ENCODE assay signal across 8 cellular contexts in genomic region chr15:92907229-92907628, GRCh38. TPM values are rescaled to one million over a fixed set of nuclear protein-coding genes. Genes with fewer than 3 reads are reported as not detected.
A peak's percentile ranks its signal among the peaks of the same experiment; 100 is the strongest.
DNase-seq lines count a peak whose midpoint lies in the region; ATAC-seq and TF ChIP-seq lines count a peak whose summit lies in the region.

No MANE protein-coding gene starts in this region.

- H3K9me3 ChIP-seq in transverse colon: no peaks in the 10 kb centered on the region

- H3K9me3 Mint-ChIP-seq in activated T-cell treated with anti-CD3 and anti-CD28 coated beads, Interleukin-2, amount 50 U/mL, for 72 hours: no peaks in the 10 kb centered on the region

- no peaks in the 10 kb centered on the region for H3K27me3 Mint-ChIP-seq in activated T-cell treated with anti-CD3 and anti-CD28 coated beads, Interleukin-2, amount 50 U/mL, for 72 hours (ENCODE audit: low read depth)

- TF ChIP-seq EP300 in transverse colon (IDR thresholded peaks at IDR 0.05; ENCODE audit: low read depth): no peak

- peak overlapping the region; percentile 92 to 99 for H3K4me3 Mint-ChIP-seq in activated T-cell treated with anti-CD3 and anti-CD28 coated beads, Interleukin-2, amount 50 U/mL, for 72 hours

- H3K36me3 Mint-ChIP-seq in activated T-cell treated with anti-CD3 and anti-CD28 coated beads, Interleukin-2, amount 50 U/mL, for 72 hours (ENCODE audit: insufficient read depth in 2 of 2): peaks cover 20 to 48% of the 10 kb centered on the region in 2 donors

- peak overlapping the region; percentile 97 for H3K27ac Mint-ChIP-seq in activated T-cell treated with anti-CD3 and anti-CD28 coated beads, Interleukin-2, amount 50 U/mL, for 72 hours

- TF ChIP-seq POLR2A in transverse colon (IDR thresholded peaks at IDR 0.05): no peak

- H3K4me3 ChIP-seq in transverse colon: peak overlapping the region in 1 of 4 donors; percentile 82

- in situ Hi-C loops in transverse colon (cut with MboI; ENCODE audit: low pct_ligation_motif_present in 1 of 4, low pct_unique_long_range_greater_than_20kb in 1 of 4, low sequenced_read_pairs in 3 of 4): no loop called here

- peaks cover 36 to 90% (median 80%) of the 10 kb centered on the region in 4 donors for H3K4me1 ChIP-seq in transverse colon

- TF ChIP-seq CTCF in transverse colon (IDR thresholded peaks at IDR 0.05): no peak

- no peak for DNase-seq in activated T-cell treated with anti-CD3 and anti-CD28 coated beads, Interleukin-2, amount 50 U/mL, for 72 hours
- no peak for DNase-seq in activated T-cell treated with anti-CD3 and anti-CD28 coated beads, Interleukin-2, amount 50 U/mL, for 1 hour
- peak; percentile 42 for DNase-seq in astrocyte of the hippocampus (ENCODE audit: low read depth, low spot score)
- peak; percentile 29 to 40 for DNase-seq in lung microvascular endothelial cell (ENCODE audit: low read depth in 2 of 2)
- no peak for DNase-seq in transverse colon
- no peak for DNase-seq in stimulated activated CD4-positive, alpha-beta T cell treated with anti-CD3 and anti-CD28 coated beads, Interleukin-4, amount 100 ng/mL, for 4 hours
- no peak for DNase-seq in COLO829 (ENCODE audit: low spot score)

- peaks cover 83% of the 10 kb centered on the region for H3K4me1 Mint-ChIP-seq in activated T-cell treated with anti-CD3 and anti-CD28 coated beads, Interleukin-2, amount 50 U/mL, for 72 hours (ENCODE audit: low read depth)

- peak overlapping the region; percentile 93 to 99 (median 98) for H3K27ac ChIP-seq in transverse colon

- 20% methylated on average over 1 of the region's 1 CpG for whole genome bisulfite sequencing in transverse colon (ENCODE audit: low coverage in 1 of 2), 2 donors

- H3K36me3 ChIP-seq in transverse colon: peaks cover 0 to under 1% (median 0%) of the 10 kb centered on the region in 4 donors

- peak; percentile 14 to 19 for ATAC-seq in activated T-cell treated with anti-CD3 and anti-CD28 coated beads, Interleukin-2, amount 50 U/mL, for 72 hours (replicated peaks in 1 of 2)
- ATAC-seq in HG02678 (IDR thresholded peaks at IDR 0.05; ENCODE audit: unreplicated experiment): no peak

- intact Hi-C loops in transverse colon (cut with DNase I; ENCODE audit: low total_unique reads): no loop called here

- no peaks in the 10 kb centered on the region for H3K27me3 ChIP-seq in transverse colon

RNA-seq across cellular contexts. Expression of gene CHD2, which starts 7.1 kb away (rescaled TPM):
- total RNA-seq in activated T-cell treated with anti-CD3 and anti-CD28 coated beads, Interleukin-2, amount 50 U/mL, for 72 hours: 100 to 1,000 TPM; 208 to 246 TPM
- 39.7 and 51.2 TPM in 2 replicates for total RNA-seq in lung microvascular endothelial cell
- 100 to 1,000 TPM in 3 of 4 donors, 10 to 100 TPM in 1; 90.5 to 190 (median 138) TPM for total RNA-seq in transverse colon

Comparison
In these comparisons a context has a peak if more than half of its experiments do, and no peak if none do; other contexts are left out.
1. DNase-seq: peak in astrocyte of the hippocampus (single experiment) and lung microvascular endothelial cell (2 of 2); none in activated T-cell treated with anti-CD3 and anti-CD28 coated beads, Interleukin-2, amount 50 U/mL, for 72 hours (0 of 2), activated T-cell treated with anti-CD3 and anti-CD28 coated beads, Interleukin-2, amount 50 U/mL, for 1 hour (single experiment), transverse colon (single experiment), stimulated activated CD4-positive, alpha-beta T cell treated with anti-CD3 and anti-CD28 coated beads, Interleukin-4, amount 100 ng/mL, for 4 hours (0 of 2) and COLO829 (single experiment).